10 cellular contexts compared by ENCODE assay signal in the genomic region with DNA sequence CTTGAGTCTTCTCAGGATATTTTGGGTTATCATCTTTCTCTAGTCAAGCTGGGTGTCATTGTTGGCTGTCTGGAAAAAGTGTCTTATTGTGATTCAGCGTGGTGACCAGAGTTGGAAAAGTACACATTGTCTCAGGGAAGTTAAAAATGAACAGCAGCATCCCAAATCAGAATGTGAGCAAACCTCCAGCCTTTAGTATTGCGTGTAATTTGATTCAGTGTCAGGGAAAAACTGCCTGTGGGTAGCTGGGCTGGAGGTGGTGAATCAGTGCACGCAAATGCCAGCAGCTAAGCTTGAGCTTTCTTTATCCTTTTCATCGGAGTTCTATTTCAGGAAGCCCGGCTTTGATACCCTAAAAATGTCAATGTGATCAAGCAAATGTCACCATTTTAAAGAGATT. TPM values are rescaled to one million over a fixed set of nuclear protein-coding genes. Genes with fewer than 3 reads are reported as not detected.
DNase-seq lines count a peak whose midpoint lies in the region; ATAC-seq, FAIRE-seq and TF ChIP-seq lines count a peak whose summit lies in the region.
"Had no signal": no experiment of that assay in that cellular context is flagged by ENCODE, and none has a peak within 500 bp of the region (broad histone marks: within the 10 kb centered on the region; RNA-seq: fewer than 3 reads in every experiment).

No MANE protein-coding gene starts in this region.

- CTCF ChIA-PET in mammary epithelial cell (lab: Charles Lee; ENCODE audit: low non-redundant PET): interaction anchor here (0.5 to 0.8 kb wide), 2 partner anchors 347 to 364 kb away, joined by 3 read pairs; a partner anchor contains a TSS

- H3K36me3 ChIP-seq in mammary epithelial cell (ENCODE audit: insufficient read depth, low read length) (no peaks in the 10 kb centered on the region), keratinocyte (ENCODE audit: control insufficient read depth in 2 of 2, extremely low read depth in 1 of 2, insufficient read depth in 2 of 2, low read length in 2 of 2) (no peaks in the 10 kb centered on the region)

- no peaks in the 10 kb centered on the region for H4K20me1 ChIP-seq in mammary epithelial cell (ENCODE audit: insufficient read depth, low read length)
- no peaks in the 10 kb centered on the region for H4K20me1 ChIP-seq in keratinocyte (ENCODE audit: control insufficient read depth, extremely low read depth, insufficient read depth, low read length)

- intact Hi-C loops in mammary epithelial cell (cut with micrococcal nuclease): no loop called here
- intact Hi-C loops in activated T-helper 2 cell treated with anti-CD3 and anti-CD28 coated beads, Interferon-gamma antibody, Interleukin-2, Interleukin-4, amounts not matched to agents 10 μg/mL and 5 μg/mL and 100 μg/mL, durations not matched to agents 14 hours and 24 hours and 36 hours (cut with micrococcal nuclease): no loop called here
- intact Hi-C loops in sciatic nerve (cut with DNase I): no loop called here

- peak overlapping the region; percentile 45 to 73 (median 47) for H3K4me3 ChIP-seq in mammary epithelial cell (replicated peaks in 1 of 3; ENCODE audit: insufficient read depth in 1 of 3, low read depth in 2 of 3, low read length in 3 of 3)
- H3K4me3 ChIP-seq in keratinocyte (ENCODE audit: control insufficient read depth in 2 of 3, extremely low read depth in 1 of 3, insufficient read depth in 2 of 3, low read depth in 1 of 3, low read length in 3 of 3): peak overlapping the region in 2 of 3 experiments; percentile 59 to 73

- no peak overlapping the region for H3K4me3 Mint-ChIP-seq in activated T-helper 2 cell treated with anti-CD3 and anti-CD28 coated beads, Interferon-gamma antibody, Interleukin-2, Interleukin-4, amounts not matched to agents 10 μg/mL and 5 μg/mL and 100 μg/mL, durations not matched to agents 14 hours and 24 hours and 36 hours (ENCODE audit: low read depth)
- H3K4me3 Mint-ChIP-seq: activated CD8-positive, alpha-beta T cell treated with anti-CD3 and anti-CD28 coated beads, Interleukin-2, amount 10 ng/mL, durations not matched to agents 7 days and 5 days had no signal

- ATAC-seq in sciatic nerve: no peak
- ATAC-seq: activated CD8-positive, alpha-beta T cell treated with anti-CD3 and anti-CD28 coated beads, Interleukin-2, amount 10 ng/mL, durations not matched to agents 7 days and 5 days had no signal

- peak overlapping the region; percentile 53 for H3K27ac ChIP-seq in mammary epithelial cell (ENCODE audit: insufficient read depth, low read depth, low read length)
- peak overlapping the region; percentile 62 for H3K27ac ChIP-seq in keratinocyte (ENCODE audit: control insufficient read depth, insufficient read depth, low read length)
- peak overlapping the region; percentile 61 for H3K27ac ChIP-seq in temporal lobe (ENCODE audit: low read depth, low read length)

- no peaks in the 10 kb centered on the region for H3K27me3 ChIP-seq in mammary epithelial cell (ENCODE audit: insufficient read depth, low read length)
- H3K27me3 ChIP-seq in keratinocyte (ENCODE audit: control insufficient read depth, extremely low read depth, insufficient read depth, low read length): no peaks in the 10 kb centered on the region

- H3K79me2 ChIP-seq in mammary epithelial cell (ENCODE audit: insufficient read depth, low read length): no peaks in the 10 kb centered on the region
- no peaks in the 10 kb centered on the region for H3K79me2 ChIP-seq in keratinocyte (ENCODE audit: control insufficient read depth, insufficient read depth, low read length)

- in situ Hi-C loops in mammary epithelial cell (cut with MboI; ENCODE audit: low sequenced_read_pairs in 2 of 2): no loop called here

- dilution Hi-C loops in mammary epithelial cell (cut with HindIII; ENCODE audit: low sequenced_read_pairs): no loop called here
- dilution Hi-C loops in keratinocyte (cut with MboI; ENCODE audit: extremely low pct_ligation_motif_present, low sequenced_read_pairs): no loop called here

- H3K9ac ChIP-seq in mammary epithelial cell (ENCODE audit: insufficient read depth, low read length) (no peak overlapping the region), keratinocyte (ENCODE audit: control insufficient read depth, extremely low read depth, insufficient read depth, low read length) (peak overlapping the region; percentile 67)

- no peaks in the 10 kb centered on the region for H3K9me3 Mint-ChIP-seq in activated T-helper 2 cell treated with anti-CD3 and anti-CD28 coated beads, Interferon-gamma antibody, Interleukin-2, Interleukin-4, amounts not matched to agents 10 μg/mL and 5 μg/mL and 100 μg/mL, durations not matched to agents 14 hours and 24 hours and 36 hours

- no peak overlapping the region for H3K27ac Mint-ChIP-seq in activated T-helper 2 cell treated with anti-CD3 and anti-CD28 coated beads, Interferon-gamma antibody, Interleukin-2, Interleukin-4, amounts not matched to agents 10 μg/mL and 5 μg/mL and 100 μg/mL, durations not matched to agents 14 hours and 24 hours and 36 hours
- H3K27ac Mint-ChIP-seq: activated CD8-positive, alpha-beta T cell treated with anti-CD3 and anti-CD28 coated beads, Interleukin-2, amount 10 ng/mL, durations not matched to agents 7 days and 5 days had no signal

- no peaks in the 10 kb centered on the region for H3K4me1 Mint-ChIP-seq in activated T-helper 2 cell treated with anti-CD3 and anti-CD28 coated beads, Interferon-gamma antibody, Interleukin-2, Interleukin-4, amounts not matched to agents 10 μg/mL and 5 μg/mL and 100 μg/mL, durations not matched to agents 14 hours and 24 hours and 36 hours (ENCODE audit: low read depth)

- no TSS peak for BruUV-seq in mammary epithelial cell (replicated peaks; lab: Mats Ljungman, UMichigan)

- DNase-seq in NCI-H1092 treated with DMSO at 0.1 percent for 48 hours (lab: John Stamatoyannopoulos, UW): peak; percentile 57
- no peak for DNase-seq in NCI-H1092 (lab: John Stamatoyannopoulos, UW)
- DNase-seq in mammary epithelial cell: peak; percentile 56
- DNase-seq in keratinocyte (ENCODE audit: low read depth, low spot score): no peak
- no peak for DNase-seq in NOMO-1 (lab: John Stamatoyannopoulos, UW; ENCODE audit: unreplicated experiment in 2 of 2)
- no peak for DNase-seq in activated T-helper 2 cell treated with anti-CD3 and anti-CD28 coated beads, Interferon-gamma antibody, Interleukin-2, Interleukin-4, amounts not matched to agents 10 μg/mL and 5 μg/mL and 100 μg/mL, durations not matched to agents 14 hours and 24 hours and 36 hours (ENCODE audit: low spot score)
- DNase-seq in sciatic nerve (ENCODE audit: low spot score): no peak
- DNase-seq: activated CD8-positive, alpha-beta T cell treated with anti-CD3 and anti-CD28 coated beads, Interleukin-2, amount 10 ng/mL, durations not matched to agents 7 days and 5 days had no signal

- no peak for TF ChIP-seq CTCF in mammary epithelial cell (conservative IDR thresholded peaks at IDR 0.05 in 1 of 2, IDR thresholded peaks at IDR 0.05 in 1 of 2; ENCODE audit: extremely low read depth in 1 of 2, insufficient read depth in 1 of 2, low read depth in 1 of 2, low read length in 2 of 2)
- no peak for TF ChIP-seq CTCF in keratinocyte (optimal IDR thresholded peaks at IDR 0.05 in 1 of 3, IDR thresholded peaks at IDR 0.05 in 1 of 3, conservative IDR thresholded peaks at IDR 0.05 in 1 of 3; ENCODE audit: extremely low read depth in 1 of 3, insufficient read depth in 2 of 3, low read length in 3 of 3)

- H3K9me3 ChIP-seq in mammary epithelial cell (replicated peaks; ENCODE audit: insufficient read depth, low read length) (no peaks in the 10 kb centered on the region), keratinocyte (ENCODE audit: control insufficient read depth, low read depth, low read length) (no peaks in the 10 kb centered on the region)

- H3K27me3 Mint-ChIP-seq in activated T-helper 2 cell treated with anti-CD3 and anti-CD28 coated beads, Interferon-gamma antibody, Interleukin-2, Interleukin-4, amounts not matched to agents 10 μg/mL and 5 μg/mL and 100 μg/mL, durations not matched to agents 14 hours and 24 hours and 36 hours (ENCODE audit: low read depth): no peaks in the 10 kb centered on the region

- H3K4me2 ChIP-seq in mammary epithelial cell (ENCODE audit: insufficient read depth, low read depth, low read length): peak overlapping the region; percentile 82
- H3K4me2 ChIP-seq in keratinocyte (ENCODE audit: control insufficient read depth, extremely low read depth, insufficient read depth, low read depth, low read length): peak overlapping the region; percentile 89

- no peaks in the 10 kb centered on the region for H3K36me3 Mint-ChIP-seq in activated T-helper 2 cell treated with anti-CD3 and anti-CD28 coated beads, Interferon-gamma antibody, Interleukin-2, Interleukin-4, amounts not matched to agents 10 μg/mL and 5 μg/mL and 100 μg/mL, durations not matched to agents 14 hours and 24 hours and 36 hours (ENCODE audit: low read depth)

- H2AFZ ChIP-seq in mammary epithelial cell (ENCODE audit: low read depth, low read length): peak overlapping the region; percentile 90
- peak overlapping the region; percentile 82 for H2AFZ ChIP-seq in keratinocyte (ENCODE audit: control insufficient read depth, low read length)

- peak; percentile 57 for FAIRE-seq in keratinocyte (lab: Jason Lieb, UNC)
- FAIRE-seq: A204.1 had no signal

- H3K9me1 ChIP-seq in keratinocyte (ENCODE audit: control insufficient read depth, extremely low read depth, insufficient read depth, low read length): no peaks in the 10 kb centered on the region

- WGBS in mammary epithelial cell (ENCODE audit: low coverage, missing lambda C conversion rate): 4% methylated on average over 5 of the region's 5 CpGs

- H3K4me1 ChIP-seq in mammary epithelial cell (ENCODE audit: insufficient read depth, low read length) (no peaks in the 10 kb centered on the region), keratinocyte (ENCODE audit: control insufficient read depth, extremely low read depth, insufficient read depth, low read length) (peaks cover 9% of the 10 kb centered on the region)

RNA-seq across cellular contexts. Expression of a gene that starts 25.9 kb away (rescaled TPM):
- total RNA-seq in mammary epithelial cell (not detected), temporal lobe (0.25 TPM), sciatic nerve (not detected)
- polyA plus RNA-seq in mammary epithelial cell (not detected), keratinocyte (0.03 TPM in 1 of 3 replicates, not detected in the others)
- polyA minus RNA-seq in mammary epithelial cell (not detected), keratinocyte (not detected in 3 replicates)
- not detected for polyA plus RNA-seq in keratinocyte (2011; ENCODE audit: low read depth)
- not detected in 2 replicates for polyA plus RNA-seq in keratinocyte (2011; cell fraction: cytosol; rRNA removed)
- 0.05 TPM in 1 of 2 replicates, not detected in the other for polyA plus RNA-seq in keratinocyte (2011; cell fraction: nucleus; rRNA removed)
- not detected in 2 replicates for polyA plus RNA-seq in keratinocyte (2012; ENCODE audit: low replicate concordance)
- not detected for polyA minus RNA-seq in keratinocyte (2011; cell fraction: cytosol; rRNA and poly(A)+ RNA removed)
- not detected in 2 replicates for polyA minus RNA-seq in keratinocyte (2011; cell fraction: nucleus; rRNA and poly(A)+ RNA removed)
- total RNA-seq in activated T-helper 2 cell treated with anti-CD3 and anti-CD28 coated beads, Interferon-gamma antibody, Interleukin-2, Interleukin-4, amounts not matched to agents 10 μg/mL and 5 μg/mL and 100 μg/mL, durations not matched to agents 14 hours and 24 hours and 36 hours: not detected in 2 replicates
- total RNA-seq: activated CD8-positive, alpha-beta T cell treated with anti-CD3 and anti-CD28 coated beads, Interleukin-2, amount 10 ng/mL, durations not matched to agents 7 days and 5 days had no signal

Comparison
In these comparisons a context has a peak if more than half of its experiments do, and no peak if none do; other contexts are left out.
1. DNase-seq: peak in NCI-H1092 treated with DMSO at 0.1 percent for 48 hours (single experiment) and mammary epithelial cell (single experiment); none in NCI-H1092 (single experiment), keratinocyte (single experiment), NOMO-1 (0 of 2), activated T-helper 2 cell treated with anti-CD3 and anti-CD28 coated beads, Interferon-gamma antibody, Interleukin-2, Interleukin-4, amounts not matched to agents 10 μg/mL and 5 μg/mL and 100 μg/mL, durations not matched to agents 14 hours and 24 hours and 36 hours (single experiment) and sciatic nerve (single experiment).
2. Peak in every context shown above with its lines, with median percentiles within 50 percentile points of each other: H3K27ac ChIP-seq.